In genomic region chr14:68327231-68327630, GRCh38 we compare ENCODE assay signal across 25 cellular contexts.
"Had no signal": no experiment of that assay in that cellular context is flagged by ENCODE, and none has a peak within 500 bp of the region (broad histone marks: within the 10 kb centered on the region; RNA-seq: fewer than 3 reads in every experiment).

No MANE protein-coding gene starts in this region.

- H3K9me3 ChIP-seq: esophagus squamous epithelium, gastroesophageal sphincter, sigmoid colon, upper lobe of left lung had no signal

- H2AFZ ChIP-seq: neural progenitor cell had no signal

- H3K27ac ChIP-seq: esophagus squamous epithelium, gastroesophageal sphincter, neural progenitor cell, sigmoid colon, upper lobe of left lung, WERI-Rb-1 had no signal

- H3K4me3 ChIP-seq: esophagus squamous epithelium, gastroesophageal sphincter, neural progenitor cell, sigmoid colon, smooth muscle cell, upper lobe of left lung had no signal

- H3K27me3 ChIP-seq: esophagus squamous epithelium, gastroesophageal sphincter, neural progenitor cell, sigmoid colon, upper lobe of left lung had no signal

- DNase-seq: activated CD4-positive, alpha-beta T cell treated with anti-CD3 and anti-CD28 coated beads for 1 hour; activated CD8-positive, alpha-beta memory T cell treated with anti-CD3 and anti-CD28 coated beads for 24 hours; activated CD8-positive, alpha-beta memory T cell treated with anti-CD3 and anti-CD28 coated beads, Interleukin-2, amount 50 U/mL, for 48 hours; activated naive CD4-positive, alpha-beta T cell treated with Interleukin-2 at 50 U/mL for 16 hours; activated naive CD8-positive, alpha-beta T cell treated with anti-CD3 and anti-CD28 coated beads for 36 hours; activated T-cell treated with anti-CD3 and anti-CD28 coated beads, Interleukin-2, amount 50 U/mL, for 4 hours; endodermal cell; esophagus squamous epithelium; head of caudate nucleus; islet precursor cell; left cardiac atrium; mesendoderm; naive thymus-derived CD4-positive, alpha-beta T cell; posterior cingulate gyrus; sigmoid colon; stimulated activated CD4-positive, alpha-beta T cell treated with anti-CD3 and anti-CD28 coated beads, Interleukin-2, amount 100 ng/mL, for 48 hours; stimulated activated naive CD8-positive, alpha-beta T cell treated with anti-CD3 and anti-CD28 coated beads, Interleukin-15, Interleukin-2, amounts not matched to agents 100 U/mL and 50 U/mL, for 24 hours; T-cell; upper lobe of left lung; WERI-Rb-1 had no signal

- FAIRE-seq: astrocyte, colon had no signal

- H3K4me2 ChIP-seq: neural progenitor cell, smooth muscle cell had no signal

- H3K9ac ChIP-seq: neural progenitor cell had no signal

- H3K36me3 ChIP-seq: esophagus squamous epithelium, gastroesophageal sphincter, neural progenitor cell, sigmoid colon, upper lobe of left lung, WERI-Rb-1 had no signal

- ATAC-seq: activated T-cell treated with anti-CD3 and anti-CD28 coated beads, Interleukin-2, amount 50 U/mL, for 4 hours; gastroesophageal sphincter; naive thymus-derived CD4-positive, alpha-beta T cell; stimulated activated naive CD8-positive, alpha-beta T cell treated with anti-CD3 and anti-CD28 coated beads, Interleukin-15, Interleukin-2, amounts not matched to agents 100 U/mL and 50 U/mL, for 24 hours; T-cell had no signal
